1 cellular context compared by ENCODE assay signal in genomic region chr6:150015281-150016001, GRCh38.
A peak's percentile ranks its signal among the peaks of the same experiment; 100 is the strongest.
TF ChIP-seq lines count a peak whose summit lies in the region.

No MANE protein-coding gene starts in this region.

TF ChIP-seq in H1, 55 proteins besides CTCF, POLR2A, EP300 and RAD21 (continued from another document):
- TF ChIP-seq RNF2 (IDR thresholded peaks at IDR 0.05; ENCODE audit: borderline replicate concordance, low read depth, low read length, missing control alignments, poor library complexity, severe bottlenecking), result peak; percentile 7
- peak; percentile 62 for TF ChIP-seq SUZ12 (IDR thresholded peaks at IDR 0.05; ENCODE audit: low read length)
